1 cellular context compared by ENCODE assay signal in genomic region chr1:25905680-25906643, GRCh38.
A peak's percentile ranks its signal among the peaks of the same experiment; 100 is the strongest.
TF ChIP-seq lines count a peak whose summit lies in the region.

Gene STMN1 (minus strand): TSS chr1:25906419. CDS start chr1:25904676, 1,743 bp downstream.

TF ChIP-seq in HepG2, 621 proteins besides CTCF, POLR2A, EP300 and RAD21 (continued from another document and continues in another):
- TF ChIP-seq POGK (CRISPR knock-in tag; conservative IDR thresholded peaks at IDR 0.05) (peak; percentile 61), ZNF263 (CRISPR knock-in tag; IDR thresholded peaks at IDR 0.05) (no peak), ZBTB4 (CRISPR knock-in tag; IDR thresholded peaks at IDR 0.05; ENCODE audit: borderline replicate concordance) (no peak), ZNF547 (CRISPR knock-in tag; IDR thresholded peaks at IDR 0.05) (no peak), PITX1 (CRISPR knock-in tag; IDR thresholded peaks at IDR 0.05) (no peak; the same call in 1 of the 2 replicates), ARID4A (CRISPR knock-in tag; IDR thresholded peaks at IDR 0.05; ENCODE audit: borderline replicate concordance) (peak; percentile 42; the same call in 1 of the 2 replicates), ZNF10 (CRISPR knock-in tag; IDR thresholded peaks at IDR 0.05; ENCODE audit: borderline replicate concordance, low read depth) (no peak), SOX6 (IDR thresholded peaks at IDR 0.05) (no peak), SOX6 (CRISPR knock-in tag; IDR thresholded peaks at IDR 0.05) (0 out of 2 replicates have a peak, but pooled peaks have one; percentile 40), NFYB (CRISPR knock-in tag; IDR thresholded peaks at IDR 0.05) (peak; percentile 81), TFDP1 (CRISPR knock-in tag; IDR thresholded peaks at IDR 0.05; ENCODE audit: borderline replicate concordance) (peak; percentile 85; the same call in 1 of the 2 replicates), TGIF2 (CRISPR knock-in tag; IDR thresholded peaks at IDR 0.05) (0 out of 2 replicates have a peak, but pooled peaks have one; percentile 2), ESRRA (CRISPR knock-in tag; IDR thresholded peaks at IDR 0.05; ENCODE audit: low read depth) (no peak), E2F5 (CRISPR knock-in tag; conservative IDR thresholded peaks at IDR 0.05) (0 out of 2 replicates have a peak, but pooled peaks have one; percentile 58), ZKSCAN1 (IDR thresholded peaks at IDR 0.05; ENCODE audit: low read length) (no peak), PBX2 (CRISPR knock-in tag; IDR thresholded peaks at IDR 0.05) (no peak), MED1 (CRISPR knock-in tag; IDR thresholded peaks at IDR 0.05) (peak; percentile 46), ZNF607 (CRISPR knock-in tag; IDR thresholded peaks at IDR 0.05; ENCODE audit: borderline replicate concordance) (peak; percentile 79), CBX1 (IDR thresholded peaks at IDR 0.05; ENCODE audit: low read depth) (peak; percentile 96), ZFY (CRISPR knock-in tag; IDR thresholded peaks at IDR 0.05) (peak; percentile 65), MTF2 (CRISPR knock-in tag; IDR thresholded peaks at IDR 0.05; ENCODE audit: borderline replicate concordance) (no peak), HNF1A (IDR thresholded peaks at IDR 0.05; ENCODE audit: low read depth) (no peak), HNF1A (CRISPR knock-in tag; IDR thresholded peaks at IDR 0.05; ENCODE audit: borderline replicate concordance) (0 out of 2 replicates have a peak, but pooled peaks have one; percentile 22), ZNF709 (CRISPR knock-in tag; IDR thresholded peaks at IDR 0.05) (no peak), PBX3 (CRISPR knock-in tag; IDR thresholded peaks at IDR 0.05; ENCODE audit: borderline replicate concordance) (no peak), POLR2AphosphoS5 (IDR thresholded peaks at IDR 0.05; ENCODE audit: low read depth, low read length) (peak; percentile 95), ZNF7 (CRISPR knock-in tag; IDR thresholded peaks at IDR 0.05) (no peak), HCFC1 (IDR thresholded peaks at IDR 0.05; ENCODE audit: low read depth, low read length) (peak; percentile 60), ZNF776 (CRISPR knock-in tag; IDR thresholded peaks at IDR 0.05) (peak; percentile 38; the same call in 1 of the 2 replicates), ZNF746 (CRISPR knock-in tag; IDR thresholded peaks at IDR 0.05) (0 out of 2 replicates have a peak, but pooled peaks have one; percentile 27), TFE3 (CRISPR knock-in tag; IDR thresholded peaks at IDR 0.05) (peak; percentile 82), SP1 (IDR thresholded peaks at IDR 0.05) (no peak), SP1 (CRISPR knock-in tag; IDR thresholded peaks at IDR 0.05) (peak; percentile 57; the same call in 1 of the 2 replicates), SRF (IDR thresholded peaks at IDR 0.05; ENCODE audit: low read depth, low read length) (no peak), TEAD3 (CRISPR knock-in tag; optimal IDR thresholded peaks at IDR 0.05; ENCODE audit: borderline replicate concordance) (no peak)
